In the genomic region with DNA sequence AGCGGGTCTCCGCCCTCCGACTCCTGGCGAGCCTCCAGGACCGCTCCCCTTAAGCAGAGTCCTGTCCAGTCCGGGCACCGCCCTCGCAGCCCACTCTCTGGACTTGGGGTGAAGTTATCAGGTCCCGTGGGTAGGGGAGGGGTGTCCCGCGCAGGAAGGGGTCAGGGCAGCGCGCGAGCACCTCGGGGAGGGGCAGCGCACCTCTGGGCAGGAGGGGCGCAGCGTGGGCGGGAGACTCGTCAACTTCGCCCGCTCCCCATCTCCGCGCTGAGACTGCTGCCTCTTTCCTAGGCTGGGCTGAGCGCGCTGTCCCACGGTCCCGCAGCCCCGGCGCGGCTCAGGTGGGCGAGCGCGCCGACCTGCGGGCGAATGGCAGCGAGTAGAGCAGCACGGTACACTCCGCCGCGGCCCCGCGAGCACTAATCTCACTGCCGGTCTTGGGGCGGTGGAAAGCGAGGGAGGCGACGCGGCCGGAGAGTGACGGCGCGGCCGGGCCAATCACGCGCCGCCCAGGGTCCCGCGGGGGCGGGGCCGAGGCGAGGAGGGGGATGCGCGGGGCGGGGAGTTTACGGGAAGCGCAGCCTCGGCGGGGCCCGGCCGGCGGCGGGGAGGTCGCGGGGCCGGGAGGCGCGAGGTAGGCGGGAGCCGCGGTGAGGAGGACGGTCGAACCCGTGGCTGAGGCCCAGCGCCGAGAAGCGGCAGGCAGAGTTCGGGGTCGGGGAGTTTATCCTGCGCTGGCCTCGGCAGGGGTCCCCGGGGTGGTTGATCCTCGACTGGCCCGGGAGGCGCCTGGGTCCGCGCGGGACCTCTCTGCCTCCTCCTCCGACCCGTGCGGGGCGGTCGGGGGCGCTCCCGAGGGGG, we compare ENCODE assay signal across 8 cellular contexts. TPM values are rescaled to one million over a fixed set of nuclear protein-coding genes. Genes with fewer than 3 reads are reported as not detected.
DNase-seq lines count a peak whose midpoint lies in the region; TF ChIP-seq lines count a peak whose summit lies in the region.

A gene (minus strand): TSS at position 421 of the 861 bp plus-strand sequence. CDS start 696 bp downstream, outside the sequence.

- H3K27ac ChIP-seq in parathyroid adenoma = peak within 1 kb of the TSS; percentile 74
- peak within 1 kb of the TSS; percentile 93 to 99 for H3K27ac ChIP-seq in tibial artery

- intact Hi-C loops in head of caudate nucleus (cut with DNase I) (no loop called here), tibial artery (cut with DNase I; ENCODE audit: low total_unique reads) (loop anchor here (10.0 kb wide), 1 partner anchor 225 kb away; no protein-coding TSS in a partner anchor)

- H3K79me2 ChIP-seq in parathyroid adenoma = no peaks in the 10 kb centered on the region

- no peaks in the 10 kb centered on the region for H3K36me3 ChIP-seq in parathyroid adenoma (ENCODE audit: control insufficient read depth, insufficient read depth, low read length)
- H3K36me3 ChIP-seq in tibial artery = no peaks in the 10 kb centered on the region

- H3K9me3 ChIP-seq in parathyroid adenoma (ENCODE audit: control insufficient read depth, low read length) (no peaks in the 10 kb centered on the region), tibial artery (no peaks in the 10 kb centered on the region)

- peak within 1 kb of the TSS; percentile 86 for H2AFZ ChIP-seq in parathyroid adenoma

- H3K4me2 ChIP-seq in parathyroid adenoma (ENCODE audit: low read length) = peak within 1 kb of the TSS; percentile 80

- H3K4me3 ChIP-seq in parathyroid adenoma (ENCODE audit: low read depth, low read length) (peak within 1 kb of the TSS; percentile 85), tibial artery (peak within 1 kb of the TSS; percentile 73 to 91)

- H3K4me1 ChIP-seq in parathyroid adenoma (no peaks in the 10 kb centered on the region), tibial artery (peaks cover 0 to 65% (median 12%) of the 10 kb centered on the region in 4 donors)

- TF ChIP-seq CTCF in parathyroid adenoma (IDR thresholded peaks at IDR 0.05) = no peak
- TF ChIP-seq CTCF in tibial artery (IDR thresholded peaks at IDR 0.05) = no peak

- H3K9ac ChIP-seq in parathyroid adenoma = peak within 1 kb of the TSS; percentile 55

- peaks cover 6% of the 10 kb centered on the region for H3K36me3 Mint-ChIP-seq in activated naive CD8-positive, alpha-beta T cell

- H3K4me3 Mint-ChIP-seq in activated naive CD8-positive, alpha-beta T cell = peak within 1 kb of the TSS; percentile 97

- DNase-seq in GM03348 (ENCODE audit: low spot score) = peak; percentile 99
- DNase-seq in GOT3 (lab: John Stamatoyannopoulos, UW) = peak; percentile 52
- DNase-seq in LHCN-M2 (ENCODE audit: low read depth) = peak; percentile 83
- peak; percentile 88 for DNase-seq in SKM-1 treated with dmso at 0.1 percent for 144 hours (lab: John Stamatoyannopoulos, UW; ENCODE audit: unreplicated experiment)
- DNase-seq in head of caudate nucleus = peak; percentile 48 to 94 (median 85)
- peak; percentile 91 to 96 for DNase-seq in tibial artery

- peaks cover 51% of the 10 kb centered on the region for H3K4me1 Mint-ChIP-seq in activated naive CD8-positive, alpha-beta T cell (ENCODE audit: low read depth)

- H3K9me3 Mint-ChIP-seq in activated naive CD8-positive, alpha-beta T cell (ENCODE audit: low read depth) = no peaks in the 10 kb centered on the region

- H3K27ac Mint-ChIP-seq in activated naive CD8-positive, alpha-beta T cell = peak within 1 kb of the TSS; percentile 94

- H3K27me3 ChIP-seq in parathyroid adenoma (ENCODE audit: control insufficient read depth, insufficient read depth, low read length) (no peaks in the 10 kb centered on the region), tibial artery (no peaks in the 10 kb centered on the region)

- H3K27me3 Mint-ChIP-seq in activated naive CD8-positive, alpha-beta T cell = no peaks in the 10 kb centered on the region

RNA-seq across cellular contexts. Expression of the gene that starts here (rescaled TPM):
- total RNA-seq in LHCN-M2 (2014; rRNA removed) = 104 and 158 TPM in 2 replicates
- 2.6 TPM for polyA plus RNA-seq in LHCN-M2 (2012)

Comparison
In these comparisons a context has a peak if more than half of its experiments do, and no peak if none do; other contexts are left out.
1. Peak in every context shown above with its lines: DNase-seq, H3K4me3 ChIP-seq and H3K27ac ChIP-seq.